In genomic region chr16:21359537-21359936, GRCh38 we compare ENCODE assay signal across 8 cellular contexts.
A peak's percentile ranks its signal among the peaks of the same experiment; 100 is the strongest.
DNase-seq lines count a peak whose midpoint lies in the region; ATAC-seq and TF ChIP-seq lines count a peak whose summit lies in the region.
"Not testable (repeated sequence)": the region's sequence is repeated elsewhere in the genome, so short reads cannot be mapped to it uniquely, and the experiment has no call there.

No MANE protein-coding gene starts in this region.

- not testable (repeated sequence) for H3K36me3 ChIP-seq in BLaER1 treated with 17β-estradiol and CSF1 and Interleukin-3, amounts not matched to agents 10 nM and 100 nM; thyroid gland

- H3K36me3 Mint-ChIP-seq in WTC11, memory B cell: not testable (repeated sequence)

- TF ChIP-seq CTCF in WTC11 (IDR thresholded peaks at IDR 0.05); thyroid gland (IDR thresholded peaks at IDR 0.05): not testable (repeated sequence)

- not testable (repeated sequence) for H3K27me3 ChIP-seq in BLaER1 treated with 17β-estradiol and CSF1 and Interleukin-3, amounts not matched to agents 10 nM and 100 nM; thyroid gland

- not testable (repeated sequence) for H3K27me3 Mint-ChIP-seq in WTC11 (ENCODE audit: low read depth); memory B cell

- DNase-seq in WTC11 (ENCODE audit: low spot score); memory B cell (ENCODE audit: low spot score in 2 of 2): not testable (repeated sequence)
- peak; percentile 52 to 55 for DNase-seq in thyroid gland

- not testable (repeated sequence) for H3K4me3 ChIP-seq in BLaER1 treated with 17β-estradiol and CSF1 and Interleukin-3, amounts not matched to agents 10 nM and 100 nM; thyroid gland (replicated peaks in 1 of 3)

- peak overlapping the region; percentile 59 to 95 (median 89) for H3K4me2 ChIP-seq in BLaER1 treated with 17β-estradiol and CSF1 and Interleukin-3, amounts not matched to agents 10 nM and 100 nM

- not testable (repeated sequence) for H3K9me3 Mint-ChIP-seq in WTC11, memory B cell

- WGBS in thyroid gland, 2 donors = 28 to 67% methylated on average over 3 to 5 of the region's 12 CpGs

- H3K4me3 Mint-ChIP-seq in WTC11 = not testable (repeated sequence)
- H3K4me3 Mint-ChIP-seq in memory B cell = peak overlapping the region; percentile 37

- POLR2A ChIA-PET in WTC11 (lab: Charles Lee) = not testable (repeated sequence)

- H3K4me1 ChIP-seq in BLaER1 treated with 17β-estradiol and CSF1 and Interleukin-3, amounts not matched to agents 10 nM and 100 nM = peaks cover 81 to 97% (median 88%) of the 10 kb centered on the region in 10 experiments
- H3K4me1 ChIP-seq in thyroid gland = not testable (repeated sequence)

- H4K20me1 ChIP-seq in BLaER1 treated with 17β-estradiol and CSF1 and Interleukin-3, amounts not matched to agents 10 nM and 100 nM = not testable (repeated sequence)

- peak overlapping the region; percentile 60 to 87 (median 82) for H3K27ac ChIP-seq in BLaER1 treated with 17β-estradiol and CSF1 and Interleukin-3, amounts not matched to agents 10 nM and 100 nM
- H3K27ac ChIP-seq in thyroid gland = peak overlapping the region in 2 of 3 donors; percentile 41 to 59

- not testable (repeated sequence) for H3K27ac Mint-ChIP-seq in WTC11
- H3K27ac Mint-ChIP-seq in memory B cell = peak overlapping the region; percentile 96

- CTCF ChIA-PET in WTC11 (lab: Charles Lee) = not testable (repeated sequence)

- not testable (repeated sequence) for H3K4me1 Mint-ChIP-seq in WTC11
- peaks cover 48% of the 10 kb centered on the region for H3K4me1 Mint-ChIP-seq in memory B cell

- H3K9ac ChIP-seq in BLaER1 treated with 17β-estradiol and CSF1 and Interleukin-3, amounts not matched to agents 10 nM and 100 nM = peak overlapping the region; percentile 26 to 71 (median 66); a peak in 19 of 22 replicates

- not testable (repeated sequence) for H3K9me3 ChIP-seq in BLaER1 treated with 17β-estradiol and CSF1 and Interleukin-3, amounts not matched to agents 10 nM and 100 nM (replicated peaks in 1 of 11); thyroid gland

- peak; percentile 7 for ATAC-seq in GM19023 (IDR thresholded peaks at IDR 0.05; ENCODE audit: unreplicated experiment)
- ATAC-seq in GM21717 (IDR thresholded peaks at IDR 0.05; ENCODE audit: unreplicated experiment) = peak; percentile 7
- peak; percentile 0 for ATAC-seq in HG02970 (IDR thresholded peaks at IDR 0.05; ENCODE audit: low FRiP score, unreplicated experiment)
- ATAC-seq in HG03457 (IDR thresholded peaks at IDR 0.05; ENCODE audit: unreplicated experiment) = peak; percentile 1
- peak; percentile 48 for ATAC-seq in WTC11
- ATAC-seq in memory B cell (ENCODE audit: low read depth) = not testable (repeated sequence)

- TF ChIP-seq POLR2A in thyroid gland (IDR thresholded peaks at IDR 0.05) = not testable (repeated sequence)

- intact Hi-C loops in thyroid gland (cut with DNase I) = not testable (repeated sequence)
